In the genomic region with DNA sequence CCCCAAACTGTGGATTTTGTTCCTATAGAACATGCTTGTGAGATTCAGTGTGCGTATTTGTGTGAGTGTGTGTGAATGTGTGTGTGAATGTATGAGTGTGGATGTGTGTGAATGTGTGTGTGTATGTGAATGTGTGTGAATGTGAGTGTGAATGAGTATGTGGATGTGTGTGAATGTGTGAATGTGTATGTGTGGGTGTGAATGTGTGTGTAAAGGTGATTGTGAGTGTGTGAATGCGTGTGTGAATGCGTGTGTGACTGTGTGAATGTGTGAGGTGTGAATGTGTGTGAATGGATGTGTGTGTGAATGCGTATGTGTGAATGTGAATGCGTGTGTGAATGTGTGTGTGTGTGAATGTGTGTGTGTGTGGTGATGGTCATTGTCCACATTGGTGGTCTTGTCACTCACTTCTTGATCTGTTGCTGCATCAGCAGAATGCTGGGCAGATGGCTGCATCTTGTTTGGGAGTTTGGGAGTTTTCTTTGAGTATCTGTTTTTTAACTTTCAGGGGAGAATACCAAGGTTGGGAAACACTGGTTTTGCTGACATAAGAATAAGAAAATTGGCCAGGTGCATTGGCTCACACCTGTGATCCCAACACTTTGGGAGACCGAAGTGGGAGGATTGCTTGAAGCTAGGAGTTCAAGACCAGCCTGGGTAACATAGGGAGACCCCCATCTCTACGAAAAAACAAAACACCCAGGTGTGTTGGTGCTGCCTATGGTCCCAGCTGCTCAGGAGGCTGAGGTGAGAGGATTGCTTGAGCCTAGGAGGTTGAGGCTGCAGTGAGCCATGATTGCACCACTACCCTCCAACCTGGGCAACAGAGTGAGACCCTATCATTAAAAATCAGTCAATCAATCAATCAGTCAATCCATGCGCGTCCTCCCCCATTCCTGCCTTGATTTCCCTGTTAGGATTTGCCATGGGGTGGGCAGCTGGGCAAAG, we compare ENCODE assay signal across 2 cellular contexts.
TF ChIP-seq lines count a peak whose summit lies in the region.

No MANE protein-coding gene starts in this region.

TF ChIP-seq in GM12891, 5 proteins besides CTCF, POLR2A, EP300 and RAD21:
- no peak for TF ChIP-seq TAF1 (IDR thresholded peaks at IDR 0.05; ENCODE audit: low read depth, low read length)
- TF ChIP-seq SPI1 (IDR thresholded peaks at IDR 0.05; ENCODE audit: low read depth, low read length) = no peak
- TF ChIP-seq POLR2AphosphoS5 (IDR thresholded peaks at IDR 0.05; ENCODE audit: low read depth, low read length) = no peak
- TF ChIP-seq PAX5 (IDR thresholded peaks at IDR 0.05; ENCODE audit: insufficient read depth, low read length, severe bottlenecking) = no peak
TF ChIP-seq in GM12891: peak in this region for 0.

TF ChIP-seq in H1, 55 proteins besides CTCF, POLR2A, EP300 and RAD21:
- TF ChIP-seq NRF1 (IDR thresholded peaks at IDR 0.05; ENCODE audit: low read depth, low read length) (no peak), POLR2AphosphoS5 (IDR thresholded peaks at IDR 0.05; ENCODE audit: low read depth, low read length) (no peak), RFX5 (IDR thresholded peaks at IDR 0.05; ENCODE audit: borderline replicate concordance, low read depth, low read length) (no peak), YY1 (IDR thresholded peaks at IDR 0.05; ENCODE audit: low read depth, low read length) (no peak), CHD2 (IDR thresholded peaks at IDR 0.05; ENCODE audit: low read length) (no peak), SIN3A (conservative IDR thresholded peaks at IDR 0.05 in 1 of 2, IDR thresholded peaks at IDR 0.05 in 1 of 2; ENCODE audit: low read depth in 1 of 2, low read length in 2 of 2) (no peak), TEAD4 (IDR thresholded peaks at IDR 0.05; ENCODE audit: low read depth, low read length) (no peak), JUND (IDR thresholded peaks at IDR 0.05; ENCODE audit: low read length) (no peak), SP1 (IDR thresholded peaks at IDR 0.05; ENCODE audit: low read depth, low read length) (no peak), POU5F1 (IDR thresholded peaks at IDR 0.05; ENCODE audit: low read depth, low read length) (no peak)
- TF ChIP-seq, protein P1, sequence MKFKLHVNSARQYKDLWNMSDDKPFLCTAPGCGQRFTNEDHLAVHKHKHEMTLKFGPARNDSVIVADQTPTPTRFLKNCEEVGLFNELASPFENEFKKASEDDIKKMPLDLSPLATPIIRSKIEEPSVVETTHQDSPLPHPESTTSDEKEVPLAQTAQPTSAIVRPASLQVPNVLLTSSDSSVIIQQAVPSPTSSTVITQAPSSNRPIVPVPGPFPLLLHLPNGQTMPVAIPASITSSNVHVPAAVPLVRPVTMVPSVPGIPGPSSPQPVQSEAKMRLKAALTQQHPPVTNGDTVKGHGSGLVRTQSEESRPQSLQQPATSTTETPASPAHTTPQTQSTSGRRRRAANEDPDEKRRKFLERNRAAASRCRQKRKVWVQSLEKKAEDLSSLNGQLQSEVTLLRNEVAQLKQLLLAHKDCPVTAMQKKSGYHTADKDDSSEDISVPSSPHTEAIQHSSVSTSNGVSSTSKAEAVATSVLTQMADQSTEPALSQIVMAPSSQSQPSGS (IDR thresholded peaks at IDR 0.05; ENCODE audit: low read length) = no peak
TF ChIP-seq in H1: peak in this region for 0.
